8 cellular contexts compared by ENCODE assay signal in genomic region chr13:34155931-34156607, GRCh38.
A peak's percentile ranks its signal among the peaks of the same experiment; 100 is the strongest.
DNase-seq lines count a peak whose midpoint lies in the region; ATAC-seq, FAIRE-seq and TF ChIP-seq lines count a peak whose summit lies in the region.

No MANE protein-coding gene starts in this region.

- H3K79me2 ChIP-seq in PC-3 (ENCODE audit: low read length), result no peaks in the 10 kb centered on the region
- H3K79me2 ChIP-seq in trophoblast cell (ENCODE audit: control insufficient read depth, insufficient read depth, low read length, poor library complexity), result no peaks in the 10 kb centered on the region

- H3K9ac ChIP-seq in PC-3 (ENCODE audit: low read length) (peak overlapping the region; percentile 93), trophoblast cell (ENCODE audit: low read length) (no peak overlapping the region)

- intact Hi-C loops in PC-3 (cut with micrococcal nuclease), result loop anchor here (1.0 to 5.0 kb wide), 4 partner anchors 31 to 256 kb away; no protein-coding TSS in a partner anchor

- no peak for FAIRE-seq in H54 (lab: Jason Lieb, UNC)

- H3K4me3 ChIP-seq in PC-3 (ENCODE audit: low read length) (peak overlapping the region; percentile 51), trophoblast cell (ENCODE audit: low read depth, low read length) (no peak overlapping the region)

- ATAC-seq in PC-3 (peak; percentile 60), HG03159 (IDR thresholded peaks at IDR 0.05; ENCODE audit: unreplicated experiment) (no peak), GM18870 (IDR thresholded peaks at IDR 0.05; ENCODE audit: unreplicated experiment) (no peak)

- H4K20me1 ChIP-seq in PC-3 (ENCODE audit: low read length), result no peaks in the 10 kb centered on the region

- DNase-seq in GM04504 (ENCODE audit: low read depth) (peak; percentile 50), PC-3 (peak; percentile 88), dermis blood vessel endothelial cell (peak; percentile 66), trophoblast cell (peak; percentile 79 to 91), H54 (ENCODE audit: insufficient read length, low spot score) (no peak)
- DNase-seq in activated naive CD4-positive, alpha-beta T cell treated with anti-CD3 and anti-CD28 coated beads, Interleukin-2, amount 50 U/mL, for 16 hours, result no peak

- no peak overlapping the region for H3K4ac ChIP-seq in trophoblast cell (ENCODE audit: low read depth, low read length)

- no peak for TF ChIP-seq CTCF in PC-3 (conservative IDR thresholded peaks at IDR 0.05; ENCODE audit: low read depth, low read length)

- peak overlapping the region; percentile 99 for H3K27ac ChIP-seq in PC-3 (ENCODE audit: low read length)
- peak overlapping the region; percentile 48 for H3K27ac ChIP-seq in trophoblast cell (ENCODE audit: low read depth, low read length)

- H3K18ac ChIP-seq in trophoblast cell (ENCODE audit: low read length), result no peak overlapping the region

- no peaks in the 10 kb centered on the region for H3K9me2 ChIP-seq in PC-3 (replicated peaks; ENCODE audit: low read length)

- H3F3A ChIP-seq in PC-3 (ENCODE audit: low read length, unreplicated experiment), result peaks cover 13% of the 10 kb centered on the region

- peaks cover 4% of the 10 kb centered on the region for H3K79me1 ChIP-seq in trophoblast cell (ENCODE audit: low read length)

- H3K36me3 ChIP-seq in PC-3 (ENCODE audit: low read depth, low read length), result no peaks in the 10 kb centered on the region
- H3K36me3 ChIP-seq in trophoblast cell (ENCODE audit: control insufficient read depth in 1 of 2, insufficient read depth in 2 of 2, low read length in 2 of 2), result no peaks in the 10 kb centered on the region

- H4K12ac ChIP-seq in trophoblast cell (ENCODE audit: low read depth, low read length), result no peak overlapping the region

- BruUV-seq in PC-3 (replicated peaks; lab: Mats Ljungman, UMichigan), result TSS peak; percentile 84

- no peak overlapping the region for H4K91ac ChIP-seq in trophoblast cell (ENCODE audit: low read depth, low read length)

- H3K4me2 ChIP-seq in PC-3 (ENCODE audit: low read length) (peak overlapping the region; percentile 79), trophoblast cell (ENCODE audit: low read length) (peak overlapping the region; percentile 16)

- no peak overlapping the region for H3K14ac ChIP-seq in trophoblast cell (ENCODE audit: low read length)

- H2AK5ac ChIP-seq in trophoblast cell (ENCODE audit: low read length), result no peak overlapping the region

- H3K27me3 ChIP-seq in PC-3 (ENCODE audit: low read length) (no peaks in the 10 kb centered on the region), trophoblast cell (ENCODE audit: insufficient read depth, low read length) (no peaks in the 10 kb centered on the region)

- peak overlapping the region; percentile 60 for H2BK5ac ChIP-seq in trophoblast cell (ENCODE audit: low read depth, low read length, poor library complexity)

- H3K9me3 ChIP-seq in PC-3 (ENCODE audit: low read length), result no peaks in the 10 kb centered on the region
- H3K9me3 ChIP-seq in trophoblast cell (ENCODE audit: insufficient read depth, low read depth, low read length), result no peaks in the 10 kb centered on the region

- peak overlapping the region; percentile 65 for H2BK12ac ChIP-seq in trophoblast cell (ENCODE audit: low read length)

- no peak overlapping the region for H2BK120ac ChIP-seq in trophoblast cell (ENCODE audit: insufficient read depth, low read length, poor library complexity)

- POLR2A ChIA-PET in PC-3 (lab: Charles Lee; ENCODE audit: unreplicated experiment), result interaction anchor here (0.8 kb wide), 1 partner anchor 191 kb away, joined by 5 read pairs; no protein-coding TSS in a partner anchor

- TF ChIP-seq POLR2A in H54 (IDR thresholded peaks at IDR 0.05; ENCODE audit: low read depth, low read length), result no peak

- WGBS in trophoblast cell (ENCODE audit: extremely low coverage, insufficient coverage, insufficient read length), result no CpG with 5 or more reads among the region's 10 CpGs

- H3K4me1 ChIP-seq in PC-3 (ENCODE audit: insufficient read depth, low read length) (peaks cover 45% of the 10 kb centered on the region), trophoblast cell (ENCODE audit: control insufficient read depth in 1 of 2, insufficient read depth in 2 of 2, low read length in 2 of 2) (peaks cover 6 to 9% of the 10 kb centered on the region in 2 experiments)

- CTCF ChIA-PET in PC-3 (lab: Charles Lee), result interaction anchor here (0.7 kb wide), 1 partner anchor 174 kb away, joined by 11 read pairs; no protein-coding TSS in a partner anchor

- H3K23ac ChIP-seq in trophoblast cell (ENCODE audit: low read length), result no peak overlapping the region

- H4K8ac ChIP-seq in trophoblast cell (ENCODE audit: low read depth, low read length), result no peak overlapping the region

- 0 out of 2 replicates have a peak overlapping the region, but pooled peaks have one; percentile 29 for H2AFZ ChIP-seq in PC-3 (ENCODE audit: low read length)
- no peak overlapping the region for H2AFZ ChIP-seq in trophoblast cell (ENCODE audit: insufficient read depth, low read length, poor library complexity)

Comparison
In these comparisons a context has a peak if more than half of its experiments do, and no peak if none do; other contexts are left out.
1. DNase-seq: peak in GM04504 (single experiment), PC-3 (single experiment), dermis blood vessel endothelial cell (single experiment) and trophoblast cell (2 of 2); none in activated naive CD4-positive, alpha-beta T cell treated with anti-CD3 and anti-CD28 coated beads, Interleukin-2, amount 50 U/mL, for 16 hours (single experiment) and H54 (single experiment).